1 cellular context compared by ENCODE assay signal in the genomic region with DNA sequence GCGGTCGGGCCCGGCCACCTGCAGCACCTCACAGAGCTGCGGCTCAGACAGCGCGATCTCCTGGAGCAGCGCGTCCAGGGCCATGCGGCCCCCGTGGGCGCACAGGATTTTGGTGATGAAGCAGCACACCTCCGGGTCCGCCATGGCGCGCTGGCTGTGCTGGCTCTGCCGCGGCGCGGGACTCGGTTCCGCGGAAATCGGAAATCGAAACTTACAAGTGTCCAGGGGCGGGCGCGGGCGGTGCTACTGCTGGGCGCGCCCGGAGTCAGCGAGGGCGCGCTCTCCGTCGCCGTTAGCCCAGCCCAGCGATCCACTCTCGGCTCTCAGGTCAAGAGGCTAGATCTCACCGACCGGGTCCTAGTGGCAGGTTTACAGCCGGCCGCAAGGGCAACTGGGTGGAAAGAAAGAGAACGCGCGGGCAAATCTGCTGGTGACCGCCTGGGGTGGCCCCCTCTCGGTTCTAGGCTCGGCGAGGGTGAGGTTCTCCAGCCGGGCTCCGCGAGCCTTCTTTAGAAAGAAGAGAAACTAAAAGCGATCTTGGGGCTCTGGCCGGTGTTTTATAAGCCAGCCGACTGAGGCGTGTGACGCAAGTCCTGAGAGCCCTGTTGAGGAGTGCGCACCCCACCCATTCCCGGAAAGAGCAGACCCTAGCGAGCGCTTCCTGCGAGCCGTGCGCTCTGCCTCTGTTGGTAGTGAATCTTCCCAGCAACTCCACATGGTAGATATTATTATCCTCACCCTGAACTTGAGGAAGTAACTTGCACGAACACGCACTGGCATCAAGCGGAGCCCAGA.
A peak's percentile ranks its signal among the peaks of the same experiment; 100 is the strongest.
TF ChIP-seq lines count a peak whose summit lies in the region.

A gene (minus strand): TSS at position 533 of the 795 bp plus-strand sequence. CDS start 389 bp downstream, at position 144.

TF ChIP-seq in K562, 482 proteins besides CTCF, POLR2A, EP300 and RAD21 (continued from another document and continues in another):
- TF ChIP-seq, protein P1, sequence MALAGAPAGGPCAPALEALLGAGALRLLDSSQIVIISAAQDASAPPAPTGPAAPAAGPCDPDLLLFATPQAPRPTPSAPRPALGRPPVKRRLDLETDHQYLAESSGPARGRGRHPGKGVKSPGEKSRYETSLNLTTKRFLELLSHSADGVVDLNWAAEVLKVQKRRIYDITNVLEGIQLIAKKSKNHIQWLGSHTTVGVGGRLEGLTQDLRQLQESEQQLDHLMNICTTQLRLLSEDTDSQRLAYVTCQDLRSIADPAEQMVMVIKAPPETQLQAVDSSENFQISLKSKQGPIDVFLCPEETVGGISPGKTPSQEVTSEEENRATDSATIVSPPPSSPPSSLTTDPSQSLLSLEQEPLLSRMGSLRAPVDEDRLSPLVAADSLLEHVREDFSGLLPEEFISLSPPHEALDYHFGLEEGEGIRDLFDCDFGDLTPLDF (CRISPR knock-in tag; IDR thresholded peaks at IDR 0.05), result peak; percentile 97
- TF ChIP-seq RBM22 (IDR thresholded peaks at IDR 0.05; ENCODE audit: low read depth, low read length, poor library complexity, severe bottlenecking) (peak; percentile 74), FOXM1 (IDR thresholded peaks at IDR 0.05; ENCODE audit: low read depth) (peak; percentile 49; the same call in 1 of the 2 replicates), FOXM1 (CRISPR knock-in tag; IDR thresholded peaks at IDR 0.05; ENCODE audit: low read depth) (no peak), STAG1 (CRISPR knock-in tag; IDR thresholded peaks at IDR 0.05; ENCODE audit: borderline replicate concordance) (no peak), NFE2L1 (tag; IDR thresholded peaks at IDR 0.05; ENCODE audit: borderline replicate concordance, low read depth) (no peak), ZNF274 (IDR thresholded peaks at IDR 0.05; ENCODE audit: borderline replicate concordance, low read depth, low read length) (no peak; the same call in 1 of the 2 replicates), RNF2 (IDR thresholded peaks at IDR 0.05) (peak; percentile 43; the same call in 1 of the 2 replicates), GTF2F1 (IDR thresholded peaks at IDR 0.05; ENCODE audit: low read depth, low read length) (peak; percentile 78; the same call in 1 of the 2 replicates), U2AF2 (optimal IDR thresholded peaks at IDR 0.05; ENCODE audit: low read depth, low read length) (no peak), XRCC3 (IDR thresholded peaks at IDR 0.05) (no peak), ELF2 (CRISPR knock-in tag; IDR thresholded peaks at IDR 0.05) (no peak; the same call in 1 of the 2 replicates), NCOA2 (IDR thresholded peaks at IDR 0.05; ENCODE audit: partially characterized antibody in 2 of 2) (no peak), NCOR1 (IDR thresholded peaks at IDR 0.05) (peak; percentile 55; the same call in 1 of the 2 replicates), ZFP30 (CRISPR knock-in tag; IDR thresholded peaks at IDR 0.05; ENCODE audit: borderline replicate concordance) (no peak), HNRNPLL (IDR thresholded peaks at IDR 0.05; ENCODE audit: low read depth, low read length, poor library complexity, severe bottlenecking) (peak; percentile 80), SETDB1 (IDR thresholded peaks at IDR 0.05; ENCODE audit: low read length) (no peak), ZNF311 (CRISPR knock-in tag; IDR thresholded peaks at IDR 0.05) (0 out of 2 replicates have a peak, but pooled peaks have one; percentile 32), TEAD4 (IDR thresholded peaks at IDR 0.05; ENCODE audit: low read length) (peak; percentile 17; the same call in 1 of the 2 replicates), TEAD4 (CRISPR knock-in tag; IDR thresholded peaks at IDR 0.05; ENCODE audit: borderline replicate concordance) (peak; percentile 6; the same call in 1 of the 2 replicates), ZNF143 (CRISPR knock-in tag; IDR thresholded peaks at IDR 0.05) (peak; percentile 67), CHD4 (IDR thresholded peaks at IDR 0.05; ENCODE audit: insufficient read depth, insufficient replicate concordance, low read depth, low read length, poor library complexity, severe bottlenecking) (peak; percentile 28), MAZ (CRISPR knock-in tag; conservative IDR thresholded peaks at IDR 0.05 in 1 of 2, IDR thresholded peaks at IDR 0.05 in 1 of 2) (peak; percentile 80 to 86)
- TF ChIP-seq, protein P2, sequence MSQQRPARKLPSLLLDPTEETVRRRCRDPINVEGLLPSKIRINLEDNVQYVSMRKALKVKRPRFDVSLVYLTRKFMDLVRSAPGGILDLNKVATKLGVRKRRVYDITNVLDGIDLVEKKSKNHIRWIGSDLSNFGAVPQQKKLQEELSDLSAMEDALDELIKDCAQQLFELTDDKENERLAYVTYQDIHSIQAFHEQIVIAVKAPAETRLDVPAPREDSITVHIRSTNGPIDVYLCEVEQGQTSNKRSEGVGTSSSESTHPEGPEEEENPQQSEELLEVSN (IDR thresholded peaks at IDR 0.05; ENCODE audit: borderline replicate concordance in 1 of 2, extremely low read depth in 1 of 2, insufficient read depth in 1 of 2, insufficient read length in 1 of 2, low read depth in 1 of 2, low read length in 1 of 2, poor library complexity in 1 of 2, severe bottlenecking in 1 of 2), result peak; percentile 67 to 86
- TF ChIP-seq, protein P3, sequence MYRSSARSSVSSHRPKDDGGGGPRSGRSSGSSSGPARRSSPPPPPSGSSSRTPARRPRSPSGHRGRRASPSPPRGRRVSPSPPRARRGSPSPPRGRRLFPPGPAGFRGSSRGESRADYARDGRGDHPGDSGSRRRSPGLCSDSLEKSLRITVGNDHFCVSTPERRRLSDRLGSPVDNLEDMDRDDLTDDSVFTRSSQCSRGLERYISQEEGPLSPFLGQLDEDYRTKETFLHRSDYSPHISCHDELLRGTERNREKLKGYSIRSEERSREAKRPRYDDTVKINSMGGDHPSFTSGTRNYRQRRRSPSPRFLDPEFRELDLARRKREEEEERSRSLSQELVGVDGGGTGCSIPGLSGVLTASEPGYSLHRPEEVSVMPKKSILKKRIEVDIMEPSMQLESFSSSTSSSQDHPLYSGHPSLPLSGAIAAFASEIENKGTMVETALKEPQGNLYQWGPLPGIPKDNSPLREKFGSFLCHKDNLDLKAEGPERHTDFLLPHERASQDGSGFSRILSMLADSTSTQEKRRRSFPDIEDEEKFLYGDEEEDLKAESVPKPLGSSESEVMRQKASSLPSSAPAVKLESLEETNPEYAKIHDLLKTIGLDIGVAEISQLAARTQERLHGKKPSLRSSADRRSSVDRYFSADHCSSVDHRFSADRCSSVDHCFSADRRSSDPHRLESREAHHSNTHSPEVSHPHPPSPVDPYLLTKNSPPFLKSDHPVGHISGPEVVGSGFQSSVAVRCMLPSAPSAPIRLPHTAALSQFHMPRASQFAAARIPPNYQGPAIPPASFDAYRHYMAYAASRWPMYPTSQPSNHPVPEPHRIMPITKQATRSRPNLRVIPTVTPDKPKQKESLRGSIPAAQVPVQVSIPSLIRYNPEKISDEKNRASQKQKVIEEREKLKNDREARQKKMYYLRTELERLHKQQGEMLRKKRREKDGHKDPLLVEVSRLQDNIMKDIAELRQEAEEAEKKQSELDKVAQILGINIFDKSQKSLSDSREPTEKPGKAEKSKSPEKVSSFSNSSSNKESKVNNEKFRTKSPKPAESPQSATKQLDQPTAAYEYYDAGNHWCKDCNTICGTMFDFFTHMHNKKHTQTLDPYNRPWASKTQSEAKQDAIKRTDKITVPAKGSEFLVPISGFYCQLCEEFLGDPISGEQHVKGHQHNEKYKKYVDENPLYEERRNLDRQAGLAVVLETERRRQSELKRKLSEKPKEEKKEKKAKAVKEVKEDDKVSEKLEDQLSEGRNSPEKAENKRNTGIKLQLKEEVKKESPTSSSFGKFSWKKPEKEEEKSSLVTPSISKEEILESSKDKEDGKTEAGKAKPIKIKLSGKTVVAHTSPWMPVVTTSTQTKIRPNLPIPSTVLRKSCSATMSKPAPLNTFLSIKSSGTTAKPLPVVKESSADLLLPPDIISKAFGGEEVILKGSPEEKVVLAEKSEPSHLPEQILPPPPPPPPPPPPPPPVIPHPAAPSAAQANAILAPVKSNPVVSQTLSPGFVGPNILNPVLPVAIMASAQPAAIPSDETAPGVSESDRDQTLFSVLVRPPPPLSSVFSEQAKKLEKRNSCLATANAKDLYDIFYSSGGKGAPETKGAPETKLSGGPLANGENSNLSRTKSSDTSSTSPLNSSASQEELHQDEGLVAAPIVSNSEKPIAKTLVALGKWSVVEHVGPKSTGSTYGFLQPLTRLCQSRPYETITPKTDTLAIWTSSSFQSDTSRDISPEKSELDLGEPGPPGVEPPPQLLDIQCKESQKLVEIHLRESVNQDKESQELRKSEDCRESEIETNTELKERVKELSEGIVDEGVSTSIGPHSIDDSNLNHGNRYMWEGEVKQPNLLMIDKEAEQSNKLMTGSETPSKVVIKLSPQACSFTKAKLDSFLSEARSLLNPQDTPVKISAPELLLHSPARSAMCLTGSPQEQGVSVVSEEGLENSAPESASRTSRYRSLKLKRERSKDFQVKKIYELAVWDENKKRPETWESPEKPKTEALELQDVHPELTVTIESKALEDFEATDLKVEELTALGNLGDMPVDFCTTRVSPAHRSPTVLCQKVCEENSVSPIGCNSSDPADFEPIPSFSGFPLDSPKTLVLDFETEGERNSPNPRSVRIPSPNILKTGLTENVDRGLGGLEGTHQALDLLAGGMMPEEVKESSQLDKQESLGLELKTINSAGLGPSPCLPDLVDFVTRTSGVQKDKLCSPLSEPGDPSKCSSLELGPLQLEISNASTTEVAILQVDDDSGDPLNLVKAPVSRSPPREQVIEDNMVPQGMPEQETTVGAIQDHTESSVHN (IDR thresholded peaks at IDR 0.05; ENCODE audit: borderline replicate concordance in 1 of 2, low read depth in 1 of 2), result peak in 1 of 2 experiments; percentile 70; a peak in 1 of 4 replicates
- TF ChIP-seq, protein P4, sequence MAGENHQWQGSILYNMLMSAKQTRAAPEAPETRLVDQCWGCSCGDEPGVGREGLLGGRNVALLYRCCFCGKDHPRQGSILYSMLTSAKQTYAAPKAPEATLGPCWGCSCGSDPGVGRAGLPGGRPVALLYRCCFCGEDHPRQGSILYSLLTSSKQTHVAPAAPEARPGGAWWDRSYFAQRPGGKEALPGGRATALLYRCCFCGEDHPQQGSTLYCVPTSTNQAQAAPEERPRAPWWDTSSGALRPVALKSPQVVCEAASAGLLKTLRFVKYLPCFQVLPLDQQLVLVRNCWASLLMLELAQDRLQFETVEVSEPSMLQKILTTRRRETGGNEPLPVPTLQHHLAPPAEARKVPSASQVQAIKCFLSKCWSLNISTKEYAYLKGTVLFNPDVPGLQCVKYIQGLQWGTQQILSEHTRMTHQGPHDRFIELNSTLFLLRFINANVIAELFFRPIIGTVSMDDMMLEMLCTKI (IDR thresholded peaks at IDR 0.05; ENCODE audit: partially characterized antibody), result no peak
- TF ChIP-seq, protein P5, sequence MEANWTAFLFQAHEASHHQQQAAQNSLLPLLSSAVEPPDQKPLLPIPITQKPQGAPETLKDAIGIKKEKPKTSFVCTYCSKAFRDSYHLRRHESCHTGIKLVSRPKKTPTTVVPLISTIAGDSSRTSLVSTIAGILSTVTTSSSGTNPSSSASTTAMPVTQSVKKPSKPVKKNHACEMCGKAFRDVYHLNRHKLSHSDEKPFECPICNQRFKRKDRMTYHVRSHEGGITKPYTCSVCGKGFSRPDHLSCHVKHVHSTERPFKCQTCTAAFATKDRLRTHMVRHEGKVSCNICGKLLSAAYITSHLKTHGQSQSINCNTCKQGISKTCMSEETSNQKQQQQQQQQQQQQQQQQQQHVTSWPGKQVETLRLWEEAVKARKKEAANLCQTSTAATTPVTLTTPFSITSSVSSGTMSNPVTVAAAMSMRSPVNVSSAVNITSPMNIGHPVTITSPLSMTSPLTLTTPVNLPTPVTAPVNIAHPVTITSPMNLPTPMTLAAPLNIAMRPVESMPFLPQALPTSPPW (CRISPR knock-in tag; IDR thresholded peaks at IDR 0.05), result peak; percentile 71
- TF ChIP-seq, protein P6, sequence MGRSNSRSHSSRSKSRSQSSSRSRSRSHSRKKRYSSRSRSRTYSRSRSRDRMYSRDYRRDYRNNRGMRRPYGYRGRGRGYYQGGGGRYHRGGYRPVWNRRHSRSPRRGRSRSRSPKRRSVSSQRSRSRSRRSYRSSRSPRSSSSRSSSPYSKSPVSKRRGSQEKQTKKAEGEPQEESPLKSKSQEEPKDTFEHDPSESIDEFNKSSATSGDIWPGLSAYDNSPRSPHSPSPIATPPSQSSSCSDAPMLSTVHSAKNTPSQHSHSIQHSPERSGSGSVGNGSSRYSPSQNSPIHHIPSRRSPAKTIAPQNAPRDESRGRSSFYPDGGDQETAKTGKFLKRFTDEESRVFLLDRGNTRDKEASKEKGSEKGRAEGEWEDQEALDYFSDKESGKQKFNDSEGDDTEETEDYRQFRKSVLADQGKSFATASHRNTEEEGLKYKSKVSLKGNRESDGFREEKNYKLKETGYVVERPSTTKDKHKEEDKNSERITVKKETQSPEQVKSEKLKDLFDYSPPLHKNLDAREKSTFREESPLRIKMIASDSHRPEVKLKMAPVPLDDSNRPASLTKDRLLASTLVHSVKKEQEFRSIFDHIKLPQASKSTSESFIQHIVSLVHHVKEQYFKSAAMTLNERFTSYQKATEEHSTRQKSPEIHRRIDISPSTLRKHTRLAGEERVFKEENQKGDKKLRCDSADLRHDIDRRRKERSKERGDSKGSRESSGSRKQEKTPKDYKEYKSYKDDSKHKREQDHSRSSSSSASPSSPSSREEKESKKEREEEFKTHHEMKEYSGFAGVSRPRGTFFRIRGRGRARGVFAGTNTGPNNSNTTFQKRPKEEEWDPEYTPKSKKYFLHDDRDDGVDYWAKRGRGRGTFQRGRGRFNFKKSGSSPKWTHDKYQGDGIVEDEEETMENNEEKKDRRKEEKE (IDR thresholded peaks at IDR 0.05; ENCODE audit: borderline replicate concordance in 1 of 2, control insufficient read depth in 1 of 2, low read depth in 2 of 2, low read length in 1 of 2), result peak in 1 of 2 experiments; percentile 60; a peak in 2 of 4 replicates
- TF ChIP-seq, protein P7, sequence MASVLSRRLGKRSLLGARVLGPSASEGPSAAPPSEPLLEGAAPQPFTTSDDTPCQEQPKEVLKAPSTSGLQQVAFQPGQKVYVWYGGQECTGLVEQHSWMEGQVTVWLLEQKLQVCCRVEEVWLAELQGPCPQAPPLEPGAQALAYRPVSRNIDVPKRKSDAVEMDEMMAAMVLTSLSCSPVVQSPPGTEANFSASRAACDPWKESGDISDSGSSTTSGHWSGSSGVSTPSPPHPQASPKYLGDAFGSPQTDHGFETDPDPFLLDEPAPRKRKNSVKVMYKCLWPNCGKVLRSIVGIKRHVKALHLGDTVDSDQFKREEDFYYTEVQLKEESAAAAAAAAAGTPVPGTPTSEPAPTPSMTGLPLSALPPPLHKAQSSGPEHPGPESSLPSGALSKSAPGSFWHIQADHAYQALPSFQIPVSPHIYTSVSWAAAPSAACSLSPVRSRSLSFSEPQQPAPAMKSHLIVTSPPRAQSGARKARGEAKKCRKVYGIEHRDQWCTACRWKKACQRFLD (CRISPR knock-in tag; IDR thresholded peaks at IDR 0.05), result peak; percentile 69
- TF ChIP-seq, protein P8, sequence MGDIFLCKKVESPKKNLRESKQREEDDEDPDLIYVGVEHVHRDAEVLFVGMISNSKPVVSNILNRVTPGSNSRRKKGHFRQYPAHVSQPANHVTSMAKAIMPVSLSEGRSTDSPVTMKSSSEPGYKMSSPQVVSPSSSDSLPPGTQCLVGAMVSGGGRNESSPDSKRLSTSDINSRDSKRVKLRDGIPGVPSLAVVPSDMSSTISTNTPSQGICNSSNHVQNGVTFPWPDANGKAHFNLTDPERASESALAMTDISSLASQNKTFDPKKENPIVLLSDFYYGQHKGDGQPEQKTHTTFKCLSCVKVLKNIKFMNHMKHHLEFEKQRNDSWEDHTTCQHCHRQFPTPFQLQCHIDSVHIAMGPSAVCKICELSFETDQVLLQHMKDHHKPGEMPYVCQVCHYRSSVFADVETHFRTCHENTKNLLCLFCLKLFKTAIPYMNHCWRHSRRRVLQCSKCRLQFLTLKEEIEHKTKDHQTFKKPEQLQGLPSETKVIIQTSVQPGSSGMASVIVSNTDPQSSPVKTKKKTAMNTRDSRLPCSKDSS (IDR thresholded peaks at IDR 0.05; ENCODE audit: low read depth, partially characterized antibody), result no peak
